Comparison of ENCODE assay signal across 8 cellular contexts in the genomic region with DNA sequence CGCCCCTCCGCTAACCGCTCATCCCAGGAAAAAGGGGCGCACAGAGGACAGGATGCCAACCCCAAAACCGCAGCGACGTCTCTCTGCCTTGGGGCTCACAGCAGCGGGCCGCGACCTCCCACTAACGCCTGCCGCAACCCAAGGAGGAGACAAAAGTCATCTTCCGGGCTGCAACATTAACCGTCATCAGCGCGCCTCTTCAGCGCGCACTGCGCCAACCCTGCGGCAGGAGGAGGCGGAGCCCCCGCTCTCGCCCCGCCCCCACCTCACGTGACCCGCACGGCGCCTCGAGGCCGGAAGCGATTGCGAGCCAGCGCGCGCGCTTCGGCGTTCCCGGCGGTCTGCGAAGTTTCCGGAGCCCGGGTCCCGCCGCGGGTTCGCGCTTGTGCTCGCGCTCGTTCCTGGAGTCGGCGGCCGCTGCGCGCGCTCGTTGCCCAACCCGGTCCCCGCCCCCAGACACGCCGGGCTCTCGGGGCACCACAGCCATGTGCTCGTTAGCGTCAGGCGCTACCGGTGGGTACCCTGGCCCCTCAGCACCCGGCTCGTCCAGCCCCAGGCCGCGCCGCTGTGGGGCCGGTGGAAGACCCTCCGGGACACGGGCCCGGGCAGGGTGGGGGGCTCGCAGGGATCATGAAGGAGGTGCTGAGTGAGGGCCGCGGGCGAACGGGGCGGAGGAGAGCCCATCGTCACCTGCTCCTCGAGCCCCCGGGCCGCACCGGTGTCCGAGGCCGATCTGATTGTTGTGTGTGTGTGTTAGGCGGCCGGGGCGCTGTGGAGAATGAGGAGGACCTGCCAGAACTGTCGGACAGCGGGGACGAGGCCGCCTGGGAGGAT. TPM values are rescaled to one million over a fixed set of nuclear protein-coding genes. Genes with fewer than 3 reads are reported as not detected.
DNase-seq lines count a peak whose midpoint lies in the region; ATAC-seq and TF ChIP-seq lines count a peak whose summit lies in the region.

A gene (plus strand): TSS at position 455 of the 834 bp plus-strand sequence. CDS start 31 bp downstream, at position 486.

- intact Hi-C loops in aorta (cut with DNase I): loop anchor here (5.0 kb wide), 2 partner anchors 220 to 225 kb away; no protein-coding TSS in a partner anchor

- H3K4me1 ChIP-seq in aorta (ENCODE audit: control insufficient read depth in 1 of 2, insufficient read depth in 2 of 2, low read length in 2 of 2): no peaks in the 10 kb centered on the region

- ATAC-seq in GM18519 (IDR thresholded peaks at IDR 0.05; ENCODE audit: low FRiP score, unreplicated experiment) (peak; percentile 69), HG03045 (IDR thresholded peaks at IDR 0.05; ENCODE audit: unreplicated experiment) (peak; percentile 84), aorta (ENCODE audit: low FRiP score) (peak; percentile 99)

- no peaks in the 10 kb centered on the region for H3K9me3 ChIP-seq in aorta (ENCODE audit: control insufficient read depth, low read length)

- TF ChIP-seq CTCF in astrocyte of the cerebellum (IDR thresholded peaks at IDR 0.05; ENCODE audit: low read depth, low read length, missing control alignments): no peak

- peak within 1 kb of the TSS; percentile 83 for H3K4me3 ChIP-seq in astrocyte of the cerebellum (ENCODE audit: low read depth, low read length)
- peak within 1 kb of the TSS; percentile 44 to 77 for H3K4me3 ChIP-seq in aorta (ENCODE audit: low read length in 2 of 2)

- WGBS in aorta, 2 donors: 0% methylated on average over 88 to 96 of the region's 96 CpGs

- no peaks in the 10 kb centered on the region for H3K27me3 ChIP-seq in aorta (ENCODE audit: control insufficient read depth in 1 of 2, insufficient read depth in 2 of 2, low read length in 1 of 2)

- H3K27ac ChIP-seq in aorta (ENCODE audit: low read depth in 1 of 2, low read length in 2 of 2): peak within 1 kb of the TSS in 1 of 2 donors; percentile 66

- peaks cover 0 to 2% of the 10 kb centered on the region in 2 donors for H3K36me3 ChIP-seq in aorta (ENCODE audit: control insufficient read depth in 1 of 2, insufficient read depth in 2 of 2, low read length in 1 of 2)

- DNase-seq in NCI-H2081 (lab: John Stamatoyannopoulos, UW) (peak; percentile 94 to 97), T-helper 9 cell (peak; percentile 98), astrocyte of the cerebellum (ENCODE audit: low read depth) (peak; percentile 81), hepatic stellate cell (ENCODE audit: low spot score) (peak; percentile 92), renal cortical epithelial cell (ENCODE audit: low read depth) (peak; percentile 73), aorta (peak; percentile 97 to 99)

- in situ Hi-C loops in astrocyte of the cerebellum (cut with HindIII; ENCODE audit: low sequenced_read_pairs): no loop called here

RNA-seq across cellular contexts. Expression of the gene that starts here (rescaled TPM):
- total RNA-seq in renal cortical epithelial cell (16.4 and 21.5 TPM in 2 replicates), aorta (10 to 100 TPM in 1 of 2 donors, 1 to 10 TPM in 1; 9.6 to 14.2 TPM)
- 1 to 10 TPM; 5.3 to 5.5 TPM for polyA plus RNA-seq in aorta
